ENCODE assay signal across 16 cellular contexts in the genomic region with DNA sequence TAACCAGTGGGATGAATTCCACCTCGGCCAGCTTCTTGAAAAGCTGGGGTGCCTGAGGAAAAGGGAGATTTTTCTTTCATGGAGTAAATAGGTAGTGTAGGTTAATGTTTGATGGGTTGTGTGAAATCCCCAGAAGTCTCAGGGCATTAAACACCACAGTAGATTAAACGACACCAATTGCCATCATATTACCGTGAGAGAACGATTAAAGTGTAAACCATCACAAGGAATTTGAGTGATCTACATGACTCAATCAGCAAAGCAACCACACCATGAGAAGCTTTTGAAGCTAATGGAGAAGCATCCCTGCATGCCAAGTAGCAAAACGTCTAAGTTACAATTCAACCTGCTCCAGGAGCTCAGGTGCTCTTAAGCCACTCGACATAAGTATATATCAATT.
A peak's percentile ranks its signal among the peaks of the same experiment; 100 is the strongest.
DNase-seq lines count a peak whose midpoint lies in the region; ATAC-seq and TF ChIP-seq lines count a peak whose summit lies in the region.
"Had no signal": no experiment of that assay in that cellular context is flagged by ENCODE, and none has a peak within 500 bp of the region (broad histone marks: within the 10 kb centered on the region; RNA-seq: fewer than 3 reads in every experiment).

No MANE protein-coding gene starts in this region.

- H3K4me3 ChIP-seq in BLaER1 (no peak overlapping the region), epithelial cell of proximal tubule (ENCODE audit: low read depth, low read length) (no peak overlapping the region)
- H3K4me3 ChIP-seq: A549, GM23248 had no signal

- ATAC-seq in activated CD8-positive, alpha-beta T cell treated with anti-CD3 and anti-CD28 coated beads, Interleukin-2, amount 10 ng/mL, durations not matched to agents 7 days and 5 days: no peak
- no peak for ATAC-seq in GM18858 (IDR thresholded peaks at IDR 0.05; ENCODE audit: unreplicated experiment)
- ATAC-seq: A549 had no signal

- H3K27ac ChIP-seq in BLaER1: 0 out of 2 replicates have a peak overlapping the region, but pooled peaks have one; percentile 36
- peak overlapping the region; percentile 25 for H3K27ac ChIP-seq in KOPT-K1 (ENCODE audit: low read depth, low read length, poor library complexity, severe bottlenecking)
- H3K27ac ChIP-seq: 22Rv1, A549, GM23248, HL-60 had no signal

- H3K27me3 ChIP-seq in BLaER1: no peaks in the 10 kb centered on the region
- H3K27me3 ChIP-seq: BLaER1 treated with 17β-estradiol and CSF1 and Interleukin-3, amounts not matched to agents 10 nM and 100 nM had no signal

- H3K4me1 ChIP-seq in BLaER1: peaks cover 81% of the 10 kb centered on the region
- H3K4me1 ChIP-seq: A549 had no signal

- H3K9ac ChIP-seq in BLaER1: no peak overlapping the region
- H3K9ac ChIP-seq: BLaER1 treated with 17β-estradiol and CSF1 and Interleukin-3, amounts not matched to agents 10 nM and 100 nM; GM23248 had no signal

- CTCF ChIA-PET in activated CD8-positive, alpha-beta T cell treated with anti-CD3 and anti-CD28 coated beads, Interleukin-2, amount 10 ng/mL, durations not matched to agents 7 days and 5 days (lab: Charles Lee): no interaction called here

- H3K36me3 ChIP-seq in BLaER1 (peaks cover 16% of the 10 kb centered on the region; the same call in 1 of the 2 replicates), KOPT-K1 (ENCODE audit: insufficient read depth, low read length) (no peaks in the 10 kb centered on the region)

- no peaks in the 10 kb centered on the region for H3K9me3 Mint-ChIP-seq in activated CD8-positive, alpha-beta T cell treated with anti-CD3 and anti-CD28 coated beads, Interleukin-2, amount 10 ng/mL, durations not matched to agents 7 days and 5 days (ENCODE audit: insufficient read depth)
- H3K9me3 Mint-ChIP-seq: CD8-positive, alpha-beta memory T cell had no signal

- no peak overlapping the region for H3K27ac Mint-ChIP-seq in activated CD8-positive, alpha-beta T cell treated with anti-CD3 and anti-CD28 coated beads, Interleukin-2, amount 10 ng/mL, durations not matched to agents 7 days and 5 days
- H3K27ac Mint-ChIP-seq: CD8-positive, alpha-beta memory T cell had no signal

- H3K4me2 ChIP-seq in BLaER1: no peak overlapping the region
- H3K4me2 ChIP-seq: A549; BLaER1 treated with 17β-estradiol and CSF1 and Interleukin-3, amounts not matched to agents 10 nM and 100 nM had no signal

- peaks cover 46% of the 10 kb centered on the region for H3K9me3 ChIP-seq in BLaER1
- H3K9me3 ChIP-seq in KOPT-K1 (ENCODE audit: insufficient read depth, low read length, poor library complexity, severe bottlenecking): peaks cover 9% of the 10 kb centered on the region
- H3K9me3 ChIP-seq: A549 had no signal

- POLR2A ChIA-PET in activated CD8-positive, alpha-beta T cell treated with anti-CD3 and anti-CD28 coated beads, Interleukin-2, amount 10 ng/mL, durations not matched to agents 7 days and 5 days (lab: Charles Lee): no interaction called here

- H3K27me3 Mint-ChIP-seq in activated CD8-positive, alpha-beta T cell treated with anti-CD3 and anti-CD28 coated beads, Interleukin-2, amount 10 ng/mL, durations not matched to agents 7 days and 5 days (ENCODE audit: low read depth): no peaks in the 10 kb centered on the region
- H3K27me3 Mint-ChIP-seq: CD8-positive, alpha-beta memory T cell had no signal

- DNase-seq in epithelial cell of proximal tubule (ENCODE audit: low read depth) (peak; percentile 93), kidney tubule cell (ENCODE audit: low spot score) (peak; percentile 89), AG08395 (ENCODE audit: low spot score) (no peak), dedifferentiated amniotic fluid mesenchymal stem cell (ENCODE audit: extremely low spot score) (no peak)
- DNase-seq in activated CD8-positive, alpha-beta T cell treated with anti-CD3 and anti-CD28 coated beads, Interleukin-2, amount 10 ng/mL, durations not matched to agents 7 days and 5 days: no peak
- DNase-seq: CD8-positive, alpha-beta memory T cell; COR-L47; GM23248; HCEC 1CT had no signal

- no peak for TF ChIP-seq CTCF in epithelial cell of proximal tubule (conservative IDR thresholded peaks at IDR 0.05; ENCODE audit: low read depth, low read length)

- H3K36me3 Mint-ChIP-seq in activated CD8-positive, alpha-beta T cell treated with anti-CD3 and anti-CD28 coated beads, Interleukin-2, amount 10 ng/mL, durations not matched to agents 7 days and 5 days (ENCODE audit: low read depth): peaks cover 6% of the 10 kb centered on the region

- no peak overlapping the region for H3K4me3 Mint-ChIP-seq in activated CD8-positive, alpha-beta T cell treated with anti-CD3 and anti-CD28 coated beads, Interleukin-2, amount 10 ng/mL, durations not matched to agents 7 days and 5 days
- H3K4me3 Mint-ChIP-seq: CD8-positive, alpha-beta memory T cell had no signal

- H4K20me1 ChIP-seq in BLaER1: no peaks in the 10 kb centered on the region
- H4K20me1 ChIP-seq: BLaER1 treated with 17β-estradiol and CSF1 and Interleukin-3, amounts not matched to agents 10 nM and 100 nM had no signal

- H3K4me1 Mint-ChIP-seq in activated CD8-positive, alpha-beta T cell treated with anti-CD3 and anti-CD28 coated beads, Interleukin-2, amount 10 ng/mL, durations not matched to agents 7 days and 5 days (ENCODE audit: low read depth): peaks cover 31% of the 10 kb centered on the region

Comparison
In these comparisons a context has a peak if more than half of its experiments do, and no peak if none do; other contexts are left out.
1. DNase-seq: peak in epithelial cell of proximal tubule (single experiment) and kidney tubule cell (single experiment); none in activated CD8-positive, alpha-beta T cell treated with anti-CD3 and anti-CD28 coated beads, Interleukin-2, amount 10 ng/mL, durations not matched to agents 7 days and 5 days (single experiment), AG08395 (single experiment) and dedifferentiated amniotic fluid mesenchymal stem cell (single experiment).